ENCODE assay signal across 37 cellular contexts in the genomic region with DNA sequence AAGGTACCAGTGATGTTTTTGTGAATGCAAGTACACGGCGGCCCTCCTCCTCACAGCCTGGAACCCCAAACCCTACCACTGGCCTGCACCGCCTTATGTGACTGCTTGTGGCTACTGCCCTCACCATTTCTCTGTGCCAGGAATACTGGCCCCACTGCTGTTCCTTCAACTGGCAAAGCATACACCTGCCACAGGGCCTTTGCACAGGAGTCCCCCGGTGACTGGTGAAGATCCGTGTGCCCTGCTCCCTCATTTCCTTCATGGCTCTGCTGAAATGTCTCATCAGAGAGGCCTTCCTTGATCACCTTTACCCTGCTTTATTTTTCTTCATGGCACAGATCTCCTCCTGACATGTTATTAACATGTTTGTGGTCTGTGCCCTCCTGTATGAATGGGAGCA. TPM values are rescaled to one million over a fixed set of nuclear protein-coding genes. Genes with fewer than 3 reads are reported as not detected.
DNase-seq lines count a peak whose midpoint lies in the region; ATAC-seq, FAIRE-seq and TF ChIP-seq lines count a peak whose summit lies in the region.
"Had no signal": no experiment of that assay in that cellular context is flagged by ENCODE, and none has a peak within 500 bp of the region (broad histone marks: within the 10 kb centered on the region; RNA-seq: fewer than 3 reads in every experiment).

No MANE protein-coding gene starts in this region.

- no peak for TF ChIP-seq EP300 in K562 (IDR thresholded peaks at IDR 0.05; ENCODE audit: low read length)

- H2BK5ac ChIP-seq in IMR-90 (ENCODE audit: low read depth, low read length, poor library complexity, severe bottlenecking), result no peak overlapping the region

- no peaks in the 10 kb centered on the region for H3K36me3 Mint-ChIP-seq in activated CD8-positive, alpha-beta memory T cell treated with anti-CD3 and anti-CD28 coated beads, Interleukin-2, amount 10 ng/mL, durations not matched to agents 7 days and 5 days
- H3K36me3 Mint-ChIP-seq: CD8-positive, alpha-beta T cell had no signal

- H3K4me1 ChIP-seq in HEK293 (ENCODE audit: control insufficient read depth, insufficient read depth, low read length), result peaks cover 14% of the 10 kb centered on the region
- peaks cover 24% of the 10 kb centered on the region for H3K4me1 ChIP-seq in IMR-90 (ENCODE audit: control insufficient read depth, insufficient read depth, low read length)
- no peaks in the 10 kb centered on the region for H3K4me1 ChIP-seq in K562 (replicated peaks in 1 of 2; ENCODE audit: control insufficient read depth in 2 of 2, insufficient read depth in 2 of 2, low read length in 2 of 2)
- peaks cover 0 to 15% of the 10 kb centered on the region in 2 donors for H3K4me1 ChIP-seq in thoracic aorta (ENCODE audit: control insufficient read depth in 1 of 2, low read depth in 2 of 2)
- H3K4me1 ChIP-seq: A549, Caco-2 had no signal

- H3K4me3 ChIP-seq in HEK293 (ENCODE audit: low read depth, low read length) (no peak overlapping the region), IMR-90 (ENCODE audit: insufficient read depth, low read depth, low read length) (no peak overlapping the region), K562 (no peak overlapping the region), thoracic aorta (no peak overlapping the region)
- H3K4me3 ChIP-seq: A549; BLaER1; BLaER1 treated with 17β-estradiol and CSF1 and Interleukin-3, amounts not matched to agents 10 nM and 100 nM had no signal

- no peak overlapping the region for H3K14ac ChIP-seq in IMR-90 (replicated peaks; ENCODE audit: low read depth, low read length)

- peak overlapping the region; percentile 19; the same call in 1 of the 2 replicates for H4K5ac ChIP-seq in IMR-90 (ENCODE audit: low read depth, low read length)

- H3K27ac Mint-ChIP-seq in activated CD8-positive, alpha-beta memory T cell treated with anti-CD3 and anti-CD28 coated beads, Interleukin-2, amount 10 ng/mL, durations not matched to agents 7 days and 5 days, result no peak overlapping the region
- H3K27ac Mint-ChIP-seq: B cell; CD4-positive, alpha-beta memory T cell; CD4-positive, alpha-beta T cell; CD4-positive, CD25-positive, alpha-beta regulatory T cell; CD8-positive, alpha-beta memory T cell; CD8-positive, alpha-beta T cell had no signal

- H2BK20ac ChIP-seq in IMR-90 (ENCODE audit: low read depth, low read length), result peak overlapping the region; percentile 29; the same call in 1 of the 2 replicates

- H3K9me1 ChIP-seq in IMR-90 (ENCODE audit: insufficient read depth, low read length) (peaks cover 17% of the 10 kb centered on the region), K562 (ENCODE audit: control insufficient read depth, insufficient read depth, low read length) (no peaks in the 10 kb centered on the region)

- TF ChIP-seq POLR2A in IMR-90 (IDR thresholded peaks at IDR 0.05; ENCODE audit: low read depth, low read length) (no peak), K562 (conservative IDR thresholded peaks at IDR 0.05) (no peak)

- H3K56ac ChIP-seq in IMR-90 (ENCODE audit: extremely low read depth, insufficient read depth, low read length), result no peak overlapping the region

- no peak overlapping the region for H2AK9ac ChIP-seq in IMR-90 (replicated peaks; ENCODE audit: low read depth, low read length, poor library complexity)

- H3K9me3 Mint-ChIP-seq in activated CD8-positive, alpha-beta memory T cell treated with anti-CD3 and anti-CD28 coated beads, Interleukin-2, amount 10 ng/mL, durations not matched to agents 7 days and 5 days (ENCODE audit: low read depth), result no peaks in the 10 kb centered on the region
- H3K9me3 Mint-ChIP-seq: CD4-positive, alpha-beta memory T cell; CD4-positive, alpha-beta T cell; CD4-positive, CD25-positive, alpha-beta regulatory T cell; CD8-positive, alpha-beta memory T cell; CD8-positive, alpha-beta T cell had no signal

- 100% methylated on average over 1 of the region's 5 CpGs; no CpG with 5 or more reads in 1 of the 2 experiments for WGBS in IMR-90 (ENCODE audit: extremely low coverage in 2 of 2, insufficient read length in 1 of 2), 2 experiments
- 5% methylated on average over 5 of the region's 5 CpGs for WGBS in K562 (ENCODE audit: insufficient coverage, low coverage, missing lambda C conversion rate)

- peak overlapping the region; percentile 83; the same call in 1 of the 2 replicates for H3K18ac ChIP-seq in IMR-90 (ENCODE audit: low read depth, low read length)

- H4K20me1 ChIP-seq in IMR-90 (ENCODE audit: insufficient read depth, low read length) (no peaks in the 10 kb centered on the region), K562 (replicated peaks; ENCODE audit: control insufficient read depth, insufficient read depth, low read length) (peaks cover 6% of the 10 kb centered on the region)
- H4K20me1 ChIP-seq: BLaER1 had no signal

- H3K36me3 ChIP-seq in HEK293 (ENCODE audit: control insufficient read depth in 2 of 2, insufficient read depth in 1 of 2, low read length in 2 of 2), result no peaks in the 10 kb centered on the region
- no peaks in the 10 kb centered on the region for H3K36me3 ChIP-seq in IMR-90 (ENCODE audit: control insufficient read depth, insufficient read depth, low read length)
- H3K36me3 ChIP-seq in K562 (ENCODE audit: control insufficient read depth, insufficient read depth, low read length), result no peaks in the 10 kb centered on the region
- H3K36me3 ChIP-seq in thoracic aorta, result no peaks in the 10 kb centered on the region
- H3K36me3 ChIP-seq: BE2C; BLaER1; BLaER1 treated with 17β-estradiol and CSF1 and Interleukin-3, amounts not matched to agents 10 nM and 100 nM had no signal

- intact Hi-C loops in IMR-90 (cut with micrococcal nuclease), result loop anchor here (2.0 kb wide), 1 partner anchor 53 kb away; no protein-coding TSS in a partner anchor
- intact Hi-C loops in K562 (cut with micrococcal nuclease), result no loop called here

- H2AFZ ChIP-seq in IMR-90 (replicated peaks; ENCODE audit: low read length, poor library complexity) (no peak overlapping the region), K562 (ENCODE audit: low read depth, low read length) (no peak overlapping the region)

- POLR2A ChIA-PET in HEK293 (lab: Yijun Ruan, JAX), result no interaction called here
- POLR2A ChIA-PET in IMR-90 (lab: Charles Lee; ENCODE audit: unreplicated experiment), result no interaction called here
- POLR2A ChIA-PET in K562 (lab: Yijun Ruan, JAX), result no interaction called here

- in situ Hi-C loops in IMR-90 (cut with MboI; ENCODE audit: low sequenced_read_pairs) (no loop called here), K562 (cut with MboI) (no loop called here)

- no peak for FAIRE-seq in K562 (lab: Jason Lieb, UNC)
- FAIRE-seq: A204.1, A549, D721Med had no signal

- no peaks in the 10 kb centered on the region for H3K27me3 ChIP-seq in IMR-90 (ENCODE audit: control insufficient read depth, insufficient read depth, low read length)
- peaks cover 12 to 61% of the 10 kb centered on the region in 2 experiments for H3K27me3 ChIP-seq in K562 (ENCODE audit: control insufficient read depth in 2 of 2, insufficient read depth in 2 of 2, low read length in 2 of 2)
- H3K27me3 ChIP-seq in thoracic aorta (replicated peaks; ENCODE audit: insufficient read depth), result no peaks in the 10 kb centered on the region
- H3K27me3 ChIP-seq: BE2C, BLaER1 had no signal

- CTCF ChIA-PET in HEK293 (lab: Yijun Ruan, JAX), result no interaction called here
- CTCF ChIA-PET in IMR-90 (lab: Yijun Ruan, JAX), result interaction anchor here (1.0 to 1.4 kb wide), 2 partner anchors 14 to 23 kb away, joined by 3 to 4 read pairs; no protein-coding TSS in a partner anchor
- CTCF ChIA-PET in K562 (lab: Yijun Ruan, JAX; ENCODE audit: low intra/inter-chr PET ratio), result no interaction called here
- CTCF ChIA-PET in activated CD8-positive, alpha-beta memory T cell treated with anti-CD3 and anti-CD28 coated beads, Interleukin-2, amount 10 ng/mL, durations not matched to agents 7 days and 5 days (lab: Charles Lee), result no interaction called here

- dilution Hi-C loops in IMR-90 (cut with HindIII; ENCODE audit: low sequenced_read_pairs, unreplicated experiment), result no loop called here

- TF ChIP-seq CTCF in HEK293 (tag by site-specific recombination; IDR thresholded peaks at IDR 0.05), result no peak
- TF ChIP-seq CTCF in IMR-90 (conservative IDR thresholded peaks at IDR 0.05; ENCODE audit: low read depth, low read length), result no peak
- no peak for TF ChIP-seq CTCF in K562 (IDR thresholded peaks at IDR 0.05 in 2 of 3, conservative IDR thresholded peaks at IDR 0.05 in 1 of 3; ENCODE audit: insufficient read depth in 2 of 3, low read depth in 1 of 3, low read length in 3 of 3)
- no peak for TF ChIP-seq CTCF in thoracic aorta (IDR thresholded peaks at IDR 0.05)

- H3K79me1 ChIP-seq in IMR-90 (ENCODE audit: low read depth in 1 of 2, low read length in 2 of 2), result no peaks in the 10 kb centered on the region

- H3K4ac ChIP-seq in IMR-90 (ENCODE audit: low read depth, low read length), result peak overlapping the region; percentile 49

- no peaks in the 10 kb centered on the region for H3K79me2 ChIP-seq in K562 (ENCODE audit: control insufficient read depth, insufficient read depth, low read length)

- no peak overlapping the region for H3K4me2 ChIP-seq in IMR-90 (ENCODE audit: low read depth, low read length)
- no peak overlapping the region for H3K4me2 ChIP-seq in K562 (ENCODE audit: insufficient read depth, low read length)
- H3K4me2 ChIP-seq: A549; BLaER1; BLaER1 treated with 17β-estradiol and CSF1 and Interleukin-3, amounts not matched to agents 10 nM and 100 nM had no signal

- no peaks in the 10 kb centered on the region for H3K27me3 Mint-ChIP-seq in activated CD8-positive, alpha-beta memory T cell treated with anti-CD3 and anti-CD28 coated beads, Interleukin-2, amount 10 ng/mL, durations not matched to agents 7 days and 5 days
- H3K27me3 Mint-ChIP-seq: CD4-positive, alpha-beta memory T cell; CD4-positive, alpha-beta T cell; CD4-positive, CD25-positive, alpha-beta regulatory T cell; CD8-positive, alpha-beta memory T cell had no signal

- H3K4me1 Mint-ChIP-seq in activated CD8-positive, alpha-beta memory T cell treated with anti-CD3 and anti-CD28 coated beads, Interleukin-2, amount 10 ng/mL, durations not matched to agents 7 days and 5 days, result peaks cover 4% of the 10 kb centered on the region
- H3K4me1 Mint-ChIP-seq: CD4-positive, alpha-beta memory T cell; CD4-positive, CD25-positive, alpha-beta regulatory T cell had no signal

- peak overlapping the region; percentile 6 to 59; a peak in 2 of 4 replicates for H4K8ac ChIP-seq in IMR-90 (ENCODE audit: low read depth in 2 of 2, low read length in 2 of 2)

- no peak overlapping the region for H3K23ac ChIP-seq in IMR-90 (ENCODE audit: low read depth, low read length)

- no peak for TF ChIP-seq RAD21 in IMR-90 (IDR thresholded peaks at IDR 0.05; ENCODE audit: low read length)
- TF ChIP-seq RAD21 in K562 (CRISPR knock-in tag; conservative IDR thresholded peaks at IDR 0.05 in 1 of 2, IDR thresholded peaks at IDR 0.05 in 1 of 2), result no peak

- ATAC-seq in IMR-90 (ENCODE audit: low read depth), result no peak
- ATAC-seq in K562, result no peak
- no peak for ATAC-seq in thoracic aorta (ENCODE audit: insufficient number of reproducible peaks, low FRiP score, low read depth)
- ATAC-seq in activated CD8-positive, alpha-beta memory T cell treated with anti-CD3 and anti-CD28 coated beads, Interleukin-2, amount 10 ng/mL, durations not matched to agents 7 days and 5 days, result no peak
- no peak for ATAC-seq in HG02588 (IDR thresholded peaks at IDR 0.05; ENCODE audit: unreplicated experiment)
- ATAC-seq: A549; CD8-positive, alpha-beta T cell had no signal

- no peak overlapping the region for H3K27ac ChIP-seq in HEK293 (ENCODE audit: extremely low read depth, low read depth, low read length)
- peak overlapping the region; percentile 95; the same call in 1 of the 2 replicates for H3K27ac ChIP-seq in IMR-90 (ENCODE audit: insufficient read depth, low read length)
- H3K27ac ChIP-seq in K562 (ENCODE audit: extremely low read depth, low read depth, low read length), result no peak overlapping the region
- H3K27ac ChIP-seq in thoracic aorta, result peak overlapping the region; percentile 11 to 45
- H3K27ac ChIP-seq: 22Rv1; A549; BLaER1; BLaER1 treated with 17β-estradiol and CSF1 and Interleukin-3, amounts not matched to agents 10 nM and 100 nM; C4-2B had no signal

- H3K9ac ChIP-seq in IMR-90 (ENCODE audit: low read depth, low read length) (no peak overlapping the region), K562 (ENCODE audit: insufficient read depth in 1 of 2, low read depth in 2 of 2, low read length in 2 of 2) (no peak overlapping the region)
- H3K9ac ChIP-seq: BLaER1; BLaER1 treated with 17β-estradiol and CSF1 and Interleukin-3, amounts not matched to agents 10 nM and 100 nM had no signal

- DNase-seq in IMR-90, result no peak
- no peak for DNase-seq in K562 (ENCODE audit: extremely low read depth in 1 of 4, low spot score in 3 of 4)
- no peak for DNase-seq in thoracic aorta (ENCODE audit: low spot score)
- no peak for DNase-seq in activated CD8-positive, alpha-beta memory T cell treated with anti-CD3 and anti-CD28 coated beads, Interleukin-2, amount 10 ng/mL, durations not matched to agents 7 days and 5 days
- DNase-seq in KG1 (lab: John Stamatoyannopoulos, UW), result no peak
- DNase-seq in T1000 (lab: John Stamatoyannopoulos, UW), result no peak
- DNase-seq: 8988T; ACHN; AML-193; BE2C; C1 segment of cervical spinal cord; Caco-2; Calu3; CD4-positive, alpha-beta memory T cell; CD4-positive, alpha-beta T cell; CD4-positive, CD25-positive, alpha-beta regulatory T cell; CD8-positive, alpha-beta memory T cell; CD8-positive, alpha-beta T cell; COR-L47; DMS 273 treated with DMSO at 0.1 percent for 48 hours; DMS153; DMS53; DMS79; DMS79 treated with DMSO at 0.1 percent for 48 hours; DND-41; EL had no signal

- peak overlapping the region; percentile 54 for H2AK5ac ChIP-seq in IMR-90 (ENCODE audit: low read depth, low read length)

- H3K4me3 Mint-ChIP-seq in activated CD8-positive, alpha-beta memory T cell treated with anti-CD3 and anti-CD28 coated beads, Interleukin-2, amount 10 ng/mL, durations not matched to agents 7 days and 5 days, result no peak overlapping the region
- H3K4me3 Mint-ChIP-seq: B cell; CD4-positive, alpha-beta memory T cell; CD4-positive, alpha-beta T cell; CD4-positive, CD25-positive, alpha-beta regulatory T cell; CD8-positive, alpha-beta memory T cell; CD8-positive, alpha-beta T cell had no signal

- H3K9me3 ChIP-seq in HEK293 (ENCODE audit: control insufficient read depth, insufficient read depth, low read depth, low read length), result no peaks in the 10 kb centered on the region
- no peaks in the 10 kb centered on the region for H3K9me3 ChIP-seq in IMR-90 (ENCODE audit: control insufficient read depth, insufficient read depth, low read length)
- no peaks in the 10 kb centered on the region for H3K9me3 ChIP-seq in K562 (replicated peaks; ENCODE audit: control insufficient read depth, insufficient read depth, low read depth, low read length)
- no peaks in the 10 kb centered on the region for H3K9me3 ChIP-seq in thoracic aorta
- H3K9me3 ChIP-seq: A549, BE2C, BLaER1, Caco-2 had no signal

- BruUV-seq in IMR-90 (replicated peaks; lab: Mats Ljungman, UMichigan) (no TSS peak), K562 (replicated peaks; lab: Mats Ljungman, UMichigan) (no TSS peak)

- H2BK15ac ChIP-seq in IMR-90 (ENCODE audit: low read depth, low read length), result peak overlapping the region; percentile 32; the same call in 1 of the 3 replicates

- H2BK120ac ChIP-seq in IMR-90 (ENCODE audit: low read depth, low read length), result peak overlapping the region; percentile 56

- H4K91ac ChIP-seq in IMR-90 (ENCODE audit: insufficient read depth, low read depth, low read length), result peak overlapping the region; percentile 29; the same call in 1 of the 2 replicates

RNA-seq across cellular contexts. Expression of gene FOXC1, which starts 53.8 kb away (rescaled TPM):
- total RNA-seq in IMR-90 (2012; rRNA removed) (1.3 and 1.9 TPM in 2 replicates), K562 (2014; rRNA removed) (not detected in 2 replicates), K562 (2014; rRNA removed; fragmentation: Illumina TruSeq; extraction: Trizol) (not detected in 2 replicates), K562 (2015; rRNA removed; fragmentation: Illumina TruSeq; extraction: Trizol) (not detected in 2 replicates), K562 (2021) (0.07 TPM in 1 of 2 replicates, not detected in the other), thoracic aorta (100 to 1,000 TPM; 103 to 109 TPM)
- polyA plus RNA-seq in IMR-90 (2012; rRNA removed) (4.0 and 4.7 TPM in 2 replicates), K562 (2011; rRNA removed) (not detected in 2 replicates), K562 (2014; fragmentation: Illumina TruSeq; extraction: Trizol) (not detected in 2 replicates), K562 (2014; fragmentation: Nextera tagmentation; extraction: Ambion mirVana) (not detected), K562 (2014; rRNA removed) (not detected in 2 replicates)
- polyA plus RNA-seq in IMR-90 (2012; cell fraction: cytosol; rRNA removed), result 3.4 and 6.3 TPM in 2 replicates
- 6.5 and 7.2 TPM in 2 replicates for polyA plus RNA-seq in IMR-90 (2012; cell fraction: nucleus; rRNA removed; ENCODE audit: low replicate concordance)
- not detected in 2 replicates for total RNA-seq in K562 (2011; cell fraction: chromatin; rRNA removed; ENCODE audit: low replicate concordance)
- not detected in 2 replicates for total RNA-seq in K562 (2011; cell fraction: nucleolus; rRNA removed)
- not detected in 2 replicates for total RNA-seq in K562 (2011; cell fraction: nucleoplasm; rRNA removed)
- polyA plus RNA-seq in K562 (2011; cell fraction: cytosol; rRNA removed), result not detected in 2 replicates
- polyA plus RNA-seq in K562 (2011; cell fraction: nucleus; rRNA removed), result not detected in 2 replicates
- polyA plus RNA-seq in K562 (2012), result not detected in 2 replicates
- polyA minus RNA-seq in K562 (2011; rRNA and poly(A)+ RNA removed), result not detected in 2 replicates
- 0.19 and 0.46 TPM in 2 replicates for polyA minus RNA-seq in K562 (2011; cell fraction: cytosol; rRNA and poly(A)+ RNA removed)
- under 0.01 TPM in 1 of 2 replicates, not detected in the other for polyA minus RNA-seq in K562 (2011; cell fraction: nucleus; rRNA and poly(A)+ RNA removed)
- total RNA-seq in activated CD8-positive, alpha-beta memory T cell treated with anti-CD3 and anti-CD28 coated beads, Interleukin-2, amount 10 ng/mL, durations not matched to agents 7 days and 5 days, result under 1 TPM in 1 of 2 experiments, not detected in 1; 0.26 TPM
- total RNA-seq: CD4-positive, alpha-beta memory T cell; CD4-positive, alpha-beta T cell; CD4-positive, CD25-positive, alpha-beta regulatory T cell; CD8-positive, alpha-beta memory T cell; CD8-positive, alpha-beta T cell had no signal
- polyA plus RNA-seq: CD14-positive monocyte; CD4-positive, alpha-beta memory T cell; CD4-positive, CD25-positive, alpha-beta regulatory T cell; CD8-positive, alpha-beta memory T cell had no signal

Comparison
In these comparisons a context has a peak if more than half of its experiments do, and no peak if none do; other contexts are left out.
1. H3K27ac ChIP-seq: peak in IMR-90 (single experiment) and thoracic aorta (2 of 2); none in HEK293 (single experiment) and K562 (single experiment).
2. RNA of gene FOXC1, which starts 53.8 kb away (total RNA-seq): 103 to 109 TPM in thoracic aorta; 1.3 to 1.9 TPM in IMR-90, 0.26 TPM in activated CD8-positive, alpha-beta memory T cell treated with anti-CD3 and anti-CD28 coated beads, Interleukin-2, amount 10 ng/mL, durations not matched to agents 7 days and 5 days and 0.07 TPM in K562; every median in the first group is over 10 times any median in the second.